Comparison of ENCODE assay signal across 8 cellular contexts in the genomic region with DNA sequence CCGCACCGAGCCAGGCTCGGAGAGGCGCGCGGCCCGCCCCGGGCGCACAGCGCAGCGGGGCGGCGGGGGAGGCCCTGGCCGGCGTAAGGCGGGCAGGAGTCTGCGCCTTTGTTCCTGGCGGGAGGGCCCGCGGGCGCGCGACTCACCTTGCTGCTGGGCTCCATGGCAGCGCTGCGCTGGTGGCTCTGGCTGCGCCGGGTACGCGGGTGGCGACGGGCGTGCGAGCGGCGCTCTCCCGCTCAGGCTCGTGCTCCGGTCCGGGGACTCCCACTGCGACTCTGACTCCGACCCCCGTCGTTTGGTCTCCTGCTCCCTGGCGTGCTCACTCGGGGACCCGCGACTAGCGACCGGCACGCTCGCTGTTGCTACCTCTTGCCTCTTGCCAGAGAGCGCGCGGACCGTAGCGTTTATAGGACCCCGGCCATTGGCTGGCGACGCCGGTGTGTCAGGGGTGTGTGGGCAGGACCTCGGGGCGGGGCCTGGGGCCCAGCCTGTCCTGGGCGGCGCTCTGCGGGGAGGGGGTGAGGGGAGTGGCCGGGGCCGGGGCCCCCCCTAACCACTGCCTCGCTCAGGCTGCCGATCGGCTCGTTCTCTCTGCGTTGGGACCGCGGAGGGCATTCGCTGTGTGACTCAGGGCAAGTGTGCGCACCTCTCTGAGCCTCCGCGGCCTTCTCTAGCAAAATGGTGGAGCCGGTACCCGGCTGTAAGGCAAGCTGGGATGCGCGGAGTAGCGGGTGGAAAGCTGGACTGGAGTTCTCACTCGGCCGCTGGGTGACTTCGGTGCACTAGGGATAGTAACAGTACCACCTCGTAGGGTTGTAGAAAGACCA. TPM values are rescaled to one million over a fixed set of nuclear protein-coding genes. Genes with fewer than 3 reads are reported as not detected.
DNase-seq lines count a peak whose midpoint lies in the region; ATAC-seq and TF ChIP-seq lines count a peak whose summit lies in the region.

TSS of gene SLC2A1 (minus strand) at position 381 of the 830 bp plus-strand sequence. CDS start at position 164, 217 bp downstream.

- H3K27ac Mint-ChIP-seq in activated naive CD8-positive, alpha-beta T cell treated with anti-CD3 and anti-CD28 coated beads, Interleukin-2, amount 50 U/mL, for 24 hours, result peak within 1 kb of the TSS; percentile 99
- peak within 1 kb of the TSS; percentile 97 for H3K27ac Mint-ChIP-seq in type B pancreatic cell

- H3K36me3 ChIP-seq in heart left ventricle, result no peaks in the 10 kb centered on the region

- peak within 1 kb of the TSS; percentile 49 to 93 (median 86) for H3K27ac ChIP-seq in heart left ventricle

- no peaks in the 10 kb centered on the region for H3K9me3 Mint-ChIP-seq in activated naive CD8-positive, alpha-beta T cell treated with anti-CD3 and anti-CD28 coated beads, Interleukin-2, amount 50 U/mL, for 24 hours
- H3K9me3 Mint-ChIP-seq in type B pancreatic cell, result no peaks in the 10 kb centered on the region

- TF ChIP-seq POLR2A in heart left ventricle (IDR thresholded peaks at IDR 0.05), result peak; percentile 28 to 86

- peaks cover 34% of the 10 kb centered on the region for H3K36me3 Mint-ChIP-seq in activated naive CD8-positive, alpha-beta T cell treated with anti-CD3 and anti-CD28 coated beads, Interleukin-2, amount 50 U/mL, for 24 hours (ENCODE audit: low read depth)
- peaks cover 18% of the 10 kb centered on the region for H3K36me3 Mint-ChIP-seq in type B pancreatic cell

- intact Hi-C loops in heart left ventricle (cut with DNase I), result loop anchor here in 2 of 10 donors (2.0 to 5.0 kb wide), 2 partner anchors 36 to 46 kb away; no protein-coding TSS in a partner anchor
- intact Hi-C loops in posterior cingulate gyrus (cut with DNase I), result loop anchor here (5.0 kb wide), 1 partner anchor 191 kb away; the partner anchor contains the start of genes C1orf50 and P3H1

- peak within 1 kb of the TSS; percentile 95 for H3K4me3 Mint-ChIP-seq in activated naive CD8-positive, alpha-beta T cell treated with anti-CD3 and anti-CD28 coated beads, Interleukin-2, amount 50 U/mL, for 24 hours
- peak within 1 kb of the TSS; percentile 99 for H3K4me3 Mint-ChIP-seq in type B pancreatic cell

- DNase-seq in GM12864 (ENCODE audit: low read depth), result peak; percentile 84
- peak; percentile 92 for DNase-seq in NCI-H128 (lab: John Stamatoyannopoulos, UW; ENCODE audit: unreplicated experiment)
- peak; percentile 95 for DNase-seq in SW480 (ENCODE audit: low spot score)
- DNase-seq in activated naive CD8-positive, alpha-beta T cell treated with anti-CD3 and anti-CD28 coated beads, Interleukin-2, amount 50 U/mL, for 24 hours, result peak; percentile 97
- peak; percentile 84 to 95 (median 93) for DNase-seq in heart left ventricle
- DNase-seq in posterior cingulate gyrus, result peak; percentile 90 to 99 (median 97)
- DNase-seq in type B pancreatic cell (ENCODE audit: extremely low spot score, unreplicated experiment), result peak; percentile 93

- H3K9me3 ChIP-seq in heart left ventricle, result no peaks in the 10 kb centered on the region

- H3K4me1 ChIP-seq in heart left ventricle, result peaks cover 0 to 53% (median 20%) of the 10 kb centered on the region in 12 donors

- H3K27me3 ChIP-seq in heart left ventricle, result peaks cover 0 to 10% (median 0%) of the 10 kb centered on the region in 9 donors

- 0 to 2% (median 0%) methylated on average over 30 to 87 of the region's 87 CpGs for WGBS in heart left ventricle, 4 donors

- TF ChIP-seq CTCF in GM12864 (IDR thresholded peaks at IDR 0.05; ENCODE audit: low read depth, low read length, missing control alignments), result no peak
- no peak for TF ChIP-seq CTCF in heart left ventricle (IDR thresholded peaks at IDR 0.05)
- no peak for TF ChIP-seq CTCF in type B pancreatic cell (conservative IDR thresholded peaks at IDR 0.05)

- ATAC-seq in HG02759 (IDR thresholded peaks at IDR 0.05; ENCODE audit: unreplicated experiment), result peak; percentile 76
- ATAC-seq in activated naive CD8-positive, alpha-beta T cell treated with anti-CD3 and anti-CD28 coated beads, Interleukin-2, amount 50 U/mL, for 24 hours, result peak; percentile 89
- ATAC-seq in heart left ventricle, result peak; percentile 91 to 98 (median 94)

- H3K4me1 Mint-ChIP-seq in activated naive CD8-positive, alpha-beta T cell treated with anti-CD3 and anti-CD28 coated beads, Interleukin-2, amount 50 U/mL, for 24 hours, result peaks cover 61% of the 10 kb centered on the region
- H3K4me1 Mint-ChIP-seq in type B pancreatic cell (ENCODE audit: unreplicated experiment), result peaks cover 44% of the 10 kb centered on the region

- peak within 1 kb of the TSS; percentile 84 for H3K4me3 ChIP-seq in GM12864 (ENCODE audit: low read depth, low read length)
- H3K4me3 ChIP-seq in heart left ventricle, result peak within 1 kb of the TSS; percentile 58 to 97 (median 72)

- H3K27me3 Mint-ChIP-seq in activated naive CD8-positive, alpha-beta T cell treated with anti-CD3 and anti-CD28 coated beads, Interleukin-2, amount 50 U/mL, for 24 hours, result peaks cover 14% of the 10 kb centered on the region
- no peaks in the 10 kb centered on the region for H3K27me3 Mint-ChIP-seq in type B pancreatic cell

RNA-seq across cellular contexts. Expression of gene SLC2A1, which starts in this region (rescaled TPM):
- total RNA-seq in heart left ventricle (10 to 100 TPM; 19.0 to 88.1 (median 29.9) TPM), type B pancreatic cell (ENCODE audit: low replicate concordance) (192 and 706 TPM in 2 replicates)
- polyA plus RNA-seq in heart left ventricle, result 100 to 1,000 TPM in 1 of 2 donors, 10 to 100 TPM in 1; 10.6 to 196 TPM

Comparison
In these comparisons a context has a peak if more than half of its experiments do, and no peak if none do; other contexts are left out.
1. Peak in every context shown above with its lines: DNase-seq, ATAC-seq, H3K4me3 ChIP-seq and H3K27ac ChIP-seq.